In genomic region chr19:28416245-28416644, GRCh38 we compare ENCODE assay signal across 30 cellular contexts.
DNase-seq lines count a peak whose midpoint lies in the region; ATAC-seq, FAIRE-seq and TF ChIP-seq lines count a peak whose summit lies in the region.
"Had no signal": no experiment of that assay in that cellular context is flagged by ENCODE, and none has a peak within 500 bp of the region (broad histone marks: within the 10 kb centered on the region; RNA-seq: fewer than 3 reads in every experiment).

No MANE protein-coding gene starts in this region.

- H3K9me3 ChIP-seq in A549: peaks cover 10% of the 10 kb centered on the region; the same call in 1 of the 3 replicates
- peaks cover 2% of the 10 kb centered on the region; the same call in 1 of the 2 replicates for H3K9me3 ChIP-seq in HEK293 (ENCODE audit: control insufficient read depth, insufficient read depth, low read depth, low read length)
- H3K9me3 ChIP-seq: BLaER1; BLaER1 treated with 17β-estradiol and CSF1 and Interleukin-3, amounts not matched to agents 10 nM and 100 nM; Caco-2 had no signal

- TF ChIP-seq POLR2A in A549 (IDR thresholded peaks at IDR 0.05; ENCODE audit: low read length) (no peak), lower leg skin (IDR thresholded peaks at IDR 0.05) (no peak)

- WGBS in A549 (ENCODE audit: missing lambda C conversion rate): 45% methylated on average over 1 of the region's 1 CpG
- WGBS in lower leg skin, 2 donors: 92 to 97% methylated on average over 1 of the region's 1 CpG

- DNase-seq in A549 (ENCODE audit: low read depth in 1 of 2, low spot score in 1 of 2) (no peak), lower leg skin (ENCODE audit: low spot score in 2 of 2) (no peak), KG1 (lab: John Stamatoyannopoulos, UW) (no peak)
- DNase-seq: 8988T; ACHN; AML-193; BE2C; C1 segment of cervical spinal cord; Caco-2; Calu3; CD4-positive, alpha-beta memory T cell; CD4-positive, alpha-beta T cell; CD4-positive, CD25-positive, alpha-beta regulatory T cell; CD8-positive, alpha-beta memory T cell; CD8-positive, alpha-beta T cell; COR-L47; DMS 273 treated with DMSO at 0.1 percent for 48 hours; DMS153; DMS53; DMS79; DMS79 treated with DMSO at 0.1 percent for 48 hours; DND-41; EL had no signal

- no peak for ATAC-seq in A549
- ATAC-seq: CD8-positive, alpha-beta T cell had no signal

- no peaks in the 10 kb centered on the region for H3K36me3 ChIP-seq in HEK293 (ENCODE audit: control insufficient read depth in 2 of 2, insufficient read depth in 1 of 2, low read length in 2 of 2)
- H3K36me3 ChIP-seq: BE2C; BLaER1; BLaER1 treated with 17β-estradiol and CSF1 and Interleukin-3, amounts not matched to agents 10 nM and 100 nM had no signal

- H3K4me3 ChIP-seq in A549 (no peak overlapping the region), HEK293 (ENCODE audit: low read depth, low read length) (no peak overlapping the region), lower leg skin (ENCODE audit: low read depth, poor library complexity, severe bottlenecking) (no peak overlapping the region)
- H3K4me3 ChIP-seq: BLaER1; BLaER1 treated with 17β-estradiol and CSF1 and Interleukin-3, amounts not matched to agents 10 nM and 100 nM had no signal

- H3K27ac ChIP-seq in A549: no peak overlapping the region
- no peak overlapping the region for H3K27ac ChIP-seq in HEK293 (ENCODE audit: extremely low read depth, low read depth, low read length)
- H3K27ac ChIP-seq: 22Rv1; BLaER1; BLaER1 treated with 17β-estradiol and CSF1 and Interleukin-3, amounts not matched to agents 10 nM and 100 nM; C4-2B had no signal

- CTCF ChIA-PET in A549 (lab: Yijun Ruan, JAX): no interaction called here
- CTCF ChIA-PET in HEK293 (lab: Yijun Ruan, JAX): interaction anchor here (0.6 kb wide), 1 partner anchor 49 kb away, joined by 3 read pairs; no protein-coding TSS in a partner anchor

- no peak overlapping the region for H3K4me2 ChIP-seq in A549
- H3K4me2 ChIP-seq: BLaER1; BLaER1 treated with 17β-estradiol and CSF1 and Interleukin-3, amounts not matched to agents 10 nM and 100 nM had no signal

- TF ChIP-seq CTCF in A549 (IDR thresholded peaks at IDR 0.05) (no peak), HEK293 (tag by site-specific recombination; IDR thresholded peaks at IDR 0.05) (no peak), lower leg skin (IDR thresholded peaks at IDR 0.05) (no peak)

- intact Hi-C loops in lower leg skin (cut with DNase I; ENCODE audit: low total_unique reads): no loop called here

- H3K4me1 ChIP-seq in A549 (no peaks in the 10 kb centered on the region), HEK293 (ENCODE audit: control insufficient read depth, insufficient read depth, low read length) (no peaks in the 10 kb centered on the region)
- H3K4me1 ChIP-seq: BE2C, BLaER1, Caco-2 had no signal

- TF ChIP-seq RAD21 in A549 (conservative IDR thresholded peaks at IDR 0.05 in 1 of 2, IDR thresholded peaks at IDR 0.05 in 1 of 2): no peak

- no peak for TF ChIP-seq EP300 in A549 (IDR thresholded peaks at IDR 0.05)

- POLR2A ChIA-PET in A549 (lab: Yijun Ruan, JAX) (no interaction called here), HEK293 (lab: Yijun Ruan, JAX) (no interaction called here)

- peak; percentile 86 for FAIRE-seq in A549 (lab: Jason Lieb, UNC)
- FAIRE-seq: A204.1, D721Med had no signal

TF ChIP-seq in A549, 52 proteins besides CTCF, POLR2A, EP300 and RAD21:
- TF ChIP-seq NFE2L2 (conservative IDR thresholded peaks at IDR 0.05; ENCODE audit: low read length) (no peak), SMC3 (IDR thresholded peaks at IDR 0.05) (no peak)
TF ChIP-seq in A549: peak in this region for 0.

TF ChIP-seq in HEK293, 187 proteins besides CTCF, POLR2A, EP300 and RAD21:
- TF ChIP-seq ZNF280D (tag by site-specific recombination; IDR thresholded peaks at IDR 0.05): no peak
- TF ChIP-seq SETDB1 (IDR thresholded peaks at IDR 0.05; ENCODE audit: insufficient read length, low read length): peak; percentile 53
- TF ChIP-seq ZNF768 (tag by site-specific recombination; IDR thresholded peaks at IDR 0.05): no peak
- no peak for TF ChIP-seq KLF10 (tag by site-specific recombination; IDR thresholded peaks at IDR 0.05)
- peak; percentile 85 for TF ChIP-seq ZNF133 (tag by site-specific recombination; IDR thresholded peaks at IDR 0.05)
- no peak for TF ChIP-seq ZNF449 (tag by site-specific recombination; IDR thresholded peaks at IDR 0.05)
- no peak for TF ChIP-seq PRDM10 (tag by site-specific recombination; IDR thresholded peaks at IDR 0.05)
- TF ChIP-seq ZNF362 (tag by site-specific recombination; IDR thresholded peaks at IDR 0.05): no peak
- TF ChIP-seq ZNF544 (tag by site-specific recombination; IDR thresholded peaks at IDR 0.05): no peak
- TF ChIP-seq ZBTB48 (tag by site-specific recombination; IDR thresholded peaks at IDR 0.05): no peak
- TF ChIP-seq ZNF658 (tag by site-specific recombination; IDR thresholded peaks at IDR 0.05): no peak
